Comparison of ENCODE assay signal across 13 cellular contexts in genomic region chrX:109393859-109394258, GRCh38.
DNase-seq lines count a peak whose midpoint lies in the region; ATAC-seq and TF ChIP-seq lines count a peak whose summit lies in the region.
"Had no signal": no experiment of that assay in that cellular context is flagged by ENCODE, and none has a peak within 500 bp of the region (broad histone marks: within the 10 kb centered on the region; RNA-seq: fewer than 3 reads in every experiment).

No MANE protein-coding gene starts in this region.

- H3K27ac ChIP-seq in Panc1 (ENCODE audit: low read length): no peak overlapping the region
- H3K27ac ChIP-seq in neural progenitor cell: no peak overlapping the region
- H3K27ac ChIP-seq: gastroesophageal sphincter had no signal

- H3K9me3 ChIP-seq in Panc1 (ENCODE audit: control insufficient read depth, insufficient read depth, low read depth, low read length) (no peaks in the 10 kb centered on the region), neural progenitor cell (ENCODE audit: low read depth) (no peaks in the 10 kb centered on the region)
- H3K9me3 ChIP-seq: gastroesophageal sphincter had no signal

- POLR2A ChIA-PET in Panc1 (lab: Charles Lee): no interaction called here

- no peaks in the 10 kb centered on the region for H3K27me3 ChIP-seq in Panc1 (ENCODE audit: control insufficient read depth, insufficient read depth, low read length)
- no peaks in the 10 kb centered on the region for H3K27me3 ChIP-seq in neural progenitor cell
- H3K27me3 ChIP-seq: gastroesophageal sphincter had no signal

- CTCF ChIA-PET in Panc1 (lab: Charles Lee): no interaction called here

- no peaks in the 10 kb centered on the region for H3K36me3 ChIP-seq in Panc1 (ENCODE audit: control insufficient read depth, insufficient read depth, low read length)
- H3K36me3 ChIP-seq in neural progenitor cell: no peaks in the 10 kb centered on the region
- H3K36me3 ChIP-seq: gastroesophageal sphincter had no signal

- H3K36me3 Mint-ChIP-seq in neural progenitor cell: no peaks in the 10 kb centered on the region
- H3K36me3 Mint-ChIP-seq in stimulated activated effector memory CD8-positive, alpha-beta T cell treated with anti-CD3 and anti-CD28 coated beads, Interleukin-12 subunit alpha, Interleukin-12 subunit beta, amount 100 ng/mL, for 72 hours: no peaks in the 10 kb centered on the region

- BruUV-seq in Panc1 (replicated peaks; lab: Mats Ljungman, UMichigan): no TSS peak

- no peaks in the 10 kb centered on the region for H3K79me2 ChIP-seq in neural progenitor cell (ENCODE audit: low read depth)

- no peak overlapping the region for H3K27ac Mint-ChIP-seq in neural progenitor cell
- no peak overlapping the region for H3K27ac Mint-ChIP-seq in stimulated activated effector memory CD8-positive, alpha-beta T cell treated with anti-CD3 and anti-CD28 coated beads, Interleukin-12 subunit alpha, Interleukin-12 subunit beta, amount 100 ng/mL, for 72 hours

- peaks cover 15% of the 10 kb centered on the region for H3F3A ChIP-seq in neural progenitor cell (ENCODE audit: low read depth)

- no peak overlapping the region for H3K9ac ChIP-seq in neural progenitor cell

- intact Hi-C loops in Panc1 (cut with micrococcal nuclease; ENCODE audit: unreplicated experiment): no loop called here
- intact Hi-C loops in posterior vena cava (cut with DNase I): no loop called here

- H2AFZ ChIP-seq in neural progenitor cell (replicated peaks): no peak overlapping the region

- in situ Hi-C loops in Panc1 (cut with HindIII; ENCODE audit: low pct_unique_long_range_greater_than_20kb, low sequenced_read_pairs): no loop called here

- TF ChIP-seq CTCF in Panc1 (IDR thresholded peaks at IDR 0.05) (peak; percentile 21; the same call in 1 of the 2 replicates), neural progenitor cell (IDR thresholded peaks at IDR 0.05) (peak; percentile 34)

- H3K27me3 Mint-ChIP-seq in neural progenitor cell (ENCODE audit: insufficient read depth, low read depth): peaks cover 6% of the 10 kb centered on the region

- H3K9me3 Mint-ChIP-seq in neural progenitor cell: peaks cover 4% of the 10 kb centered on the region
- H3K9me3 Mint-ChIP-seq in stimulated activated effector memory CD8-positive, alpha-beta T cell treated with anti-CD3 and anti-CD28 coated beads, Interleukin-12 subunit alpha, Interleukin-12 subunit beta, amount 100 ng/mL, for 72 hours: no peaks in the 10 kb centered on the region

- DNase-seq in NOMO-1 treated with DMSO at 0.1 percent for 48 hours (lab: John Stamatoyannopoulos, UW; ENCODE audit: unreplicated experiment) (peak; percentile 13), NOMO-1 treated with dmso at 0.1 percent for 144 hours (lab: John Stamatoyannopoulos, UW; ENCODE audit: unreplicated experiment) (no peak), Panc1 (ENCODE audit: low read depth, low spot score) (no peak), neural progenitor cell (ENCODE audit: low spot score) (peak; percentile 17), posterior vena cava (ENCODE audit: low spot score) (no peak), NCI-H1694 (lab: John Stamatoyannopoulos, UW) (no peak)
- no peak for DNase-seq in stimulated activated effector memory CD8-positive, alpha-beta T cell treated with anti-CD3 and anti-CD28 coated beads, Interleukin-12 subunit alpha, Interleukin-12 subunit beta, amount 100 ng/mL, for 72 hours (ENCODE audit: low spot score in 2 of 2)
- DNase-seq: ACHN; activated CD8-positive, alpha-beta memory T cell treated with anti-CD3 and anti-CD28 coated beads, Interleukin-2, amount 50 U/mL, for 48 hours; SW 1271 had no signal

- H3K4me3 ChIP-seq in Panc1 (ENCODE audit: low read depth in 2 of 2, low read length in 2 of 2) (no peak overlapping the region), neural progenitor cell (no peak overlapping the region)
- H3K4me3 ChIP-seq: gastroesophageal sphincter, smooth muscle cell had no signal

- H3K4me1 Mint-ChIP-seq in neural progenitor cell: peaks cover 53% of the 10 kb centered on the region
- H3K4me1 Mint-ChIP-seq in stimulated activated effector memory CD8-positive, alpha-beta T cell treated with anti-CD3 and anti-CD28 coated beads, Interleukin-12 subunit alpha, Interleukin-12 subunit beta, amount 100 ng/mL, for 72 hours: no peaks in the 10 kb centered on the region

- H3K4me1 ChIP-seq in Panc1 (ENCODE audit: control insufficient read depth, insufficient read depth, low read length): no peaks in the 10 kb centered on the region
- H3K4me1 ChIP-seq in neural progenitor cell: peaks cover 31% of the 10 kb centered on the region
- H3K4me1 ChIP-seq: gastroesophageal sphincter had no signal

- no peak overlapping the region for H3K4me3 Mint-ChIP-seq in neural progenitor cell
- no peak overlapping the region for H3K4me3 Mint-ChIP-seq in stimulated activated effector memory CD8-positive, alpha-beta T cell treated with anti-CD3 and anti-CD28 coated beads, Interleukin-12 subunit alpha, Interleukin-12 subunit beta, amount 100 ng/mL, for 72 hours

- H3K4me2 ChIP-seq in neural progenitor cell: no peak overlapping the region
- H3K4me2 ChIP-seq: smooth muscle cell had no signal

- no peaks in the 10 kb centered on the region for H4K20me1 ChIP-seq in neural progenitor cell (ENCODE audit: low read depth)

- ATAC-seq in HG02763 (IDR thresholded peaks at IDR 0.05; ENCODE audit: unreplicated experiment) (peak; percentile 50), Panc1 (no peak)
- ATAC-seq in stimulated activated effector memory CD8-positive, alpha-beta T cell treated with anti-CD3 and anti-CD28 coated beads, Interleukin-12 subunit alpha, Interleukin-12 subunit beta, amount 100 ng/mL, for 72 hours: no peak
- ATAC-seq: gastroesophageal sphincter had no signal

Comparison
In these comparisons a context has a peak if more than half of its experiments do, and no peak if none do; other contexts are left out.
1. DNase-seq: peak in NOMO-1 treated with DMSO at 0.1 percent for 48 hours (single experiment) and neural progenitor cell (single experiment); none in NOMO-1 treated with dmso at 0.1 percent for 144 hours (single experiment), Panc1 (single experiment), posterior vena cava (single experiment), stimulated activated effector memory CD8-positive, alpha-beta T cell treated with anti-CD3 and anti-CD28 coated beads, Interleukin-12 subunit alpha, Interleukin-12 subunit beta, amount 100 ng/mL, for 72 hours (0 of 2) and NCI-H1694 (single experiment).